Comparison of ENCODE assay signal across 31 cellular contexts in the genomic region with DNA sequence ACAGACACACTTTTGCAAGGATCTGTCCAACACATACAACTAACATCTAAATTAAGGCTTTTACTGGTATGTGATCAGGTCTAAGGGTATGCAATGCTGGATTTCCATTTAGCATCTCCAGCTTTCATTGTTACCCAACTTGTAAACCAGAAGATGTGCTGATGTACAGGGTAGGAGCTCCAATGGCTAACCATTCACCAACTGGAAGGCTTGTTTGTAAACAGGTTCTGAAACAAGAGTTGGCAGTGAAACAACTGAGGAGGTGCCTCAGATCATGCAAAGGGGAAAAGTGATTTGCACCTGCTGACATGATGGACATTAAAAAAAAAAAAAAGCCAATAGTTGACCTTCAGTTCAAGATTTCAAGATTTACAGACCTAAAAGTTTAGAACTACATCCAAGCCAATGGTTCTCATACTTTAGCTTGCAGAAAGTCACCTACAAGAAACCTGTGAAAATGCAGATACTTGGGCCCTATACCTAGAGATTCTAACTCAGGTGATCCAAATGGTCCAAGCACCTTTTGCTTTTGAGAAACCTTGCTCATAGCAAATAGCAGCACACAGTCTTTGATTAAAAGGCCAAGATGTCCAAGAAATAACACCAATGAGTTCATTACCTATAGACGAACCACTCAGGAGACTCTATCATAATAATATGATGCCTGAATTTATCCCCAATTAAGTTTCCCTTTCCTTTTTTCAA.
"Had no signal": no experiment of that assay in that cellular context is flagged by ENCODE, and none has a peak within 500 bp of the region (broad histone marks: within the 10 kb centered on the region; RNA-seq: fewer than 3 reads in every experiment).

No MANE protein-coding gene starts in this region.

- ATAC-seq: natural killer cell; psoas muscle; right cardiac atrium; sciatic nerve; stimulated activated memory B cell treated with anti-CD40 and anti-IgM and Interleukin-4, amounts not matched to agents 10 μg/mL and 1 μg/mL and 100 μg/mL, for 72 hours; stimulated activated naive CD8-positive, alpha-beta T cell treated with anti-CD3 and anti-CD28 coated beads, Interleukin-15, amount 100 ng/mL, for 72 hours; stimulated activated naive CD8-positive, alpha-beta T cell treated with anti-CD3 and anti-CD28 coated beads, Interleukin-15, Interleukin-2, amounts not matched to agents 100 U/mL and 50 U/mL, for 24 hours; upper lobe of right lung had no signal

- H2AFZ ChIP-seq: neural progenitor cell, parathyroid adenoma had no signal

- DNase-seq: natural killer cell; occipital lobe; ovary; posterior cingulate gyrus; psoas muscle; right cardiac atrium; spleen; stimulated activated CD4-positive, alpha-beta T cell treated with anti-CD3 and anti-CD28 coated beads, Interleukin-12 subunit alpha, Interleukin-12 subunit beta, amount 100 ng/mL, for 4 hours; stimulated activated CD4-positive, alpha-beta T cell treated with anti-CD3 and anti-CD28 coated beads, Interleukin-1b, Interleukin-23, amount 100 ng/mL, for 48 hours; stimulated activated CD4-positive, alpha-beta T cell treated with anti-CD3 and anti-CD28 coated beads, Interleukin-4, amount 100 ng/mL, for 1 hour; stimulated activated CD4-positive, alpha-beta T cell treated with anti-CD3 and anti-CD28 coated beads, Interleukin-4, amount 100 ng/mL, for 4 hours; stimulated activated CD8-positive, alpha-beta memory T cell treated with anti-CD3 and anti-CD28 coated beads, Interleukin-4, amount 100 ng/mL, for 48 hours; stimulated activated naive CD4-positive, alpha-beta T cell; stimulated activated naive CD8-positive, alpha-beta T cell treated with anti-CD3 and anti-CD28 coated beads, Interleukin-15, amount 100 ng/mL, for 72 hours; stimulated activated naive CD8-positive, alpha-beta T cell treated with anti-CD3 and anti-CD28 coated beads, Interleukin-15, Interleukin-2, amounts not matched to agents 100 U/mL and 50 U/mL, for 24 hours; substantia nigra; testis; tibial artery; transverse colon; upper lobe of right lung; uterus had no signal

- H3K4me3 ChIP-seq: neural progenitor cell, ovary, psoas muscle, skin epidermis, smooth muscle cell, spleen, suprapubic skin, testis, tibial artery, transverse colon, upper lobe of right lung, uterus had no signal

- H3K4me1 ChIP-seq: parathyroid adenoma, testis, upper lobe of right lung, uterus had no signal

- H3K27me3 Mint-ChIP-seq: progenitor cell of endocrine pancreas; stimulated activated memory B cell treated with anti-CD40 and anti-IgM and Interleukin-4, amounts not matched to agents 10 μg/mL and 1 μg/mL and 100 μg/mL, for 72 hours; stimulated activated naive CD8-positive, alpha-beta T cell treated with anti-CD3 and anti-CD28 coated beads, Interleukin-15, amount 100 ng/mL, for 72 hours; type B pancreatic cell had no signal

- H3K79me2 ChIP-seq: parathyroid adenoma had no signal

- H3K36me3 ChIP-seq: neural progenitor cell, ovary, uterus had no signal

- H3K4me2 ChIP-seq: neural progenitor cell, smooth muscle cell had no signal

- H3K4me1 Mint-ChIP-seq: natural killer cell, nephron had no signal

- H3K9me3 Mint-ChIP-seq: natural killer cell; nephron; neural progenitor cell; stimulated activated memory B cell treated with anti-CD40 and anti-IgM and Interleukin-4, amounts not matched to agents 10 μg/mL and 1 μg/mL and 100 μg/mL, for 72 hours; stimulated activated naive CD8-positive, alpha-beta T cell treated with anti-CD3 and anti-CD28 coated beads, Interleukin-15, amount 100 ng/mL, for 72 hours; type B pancreatic cell had no signal

- H3K36me3 Mint-ChIP-seq: natural killer cell had no signal

- H3K9me3 ChIP-seq: ovary, psoas muscle, spleen, suprapubic skin, testis, tibial artery, transverse colon, upper lobe of right lung, uterus had no signal

- H3K27me3 ChIP-seq: neural progenitor cell, ovary, spleen, suprapubic skin, testis, tibial artery, transverse colon, upper lobe of right lung, uterus had no signal

- H3K27ac Mint-ChIP-seq: natural killer cell; nephron; neural progenitor cell; stimulated activated memory B cell treated with anti-CD40 and anti-IgM and Interleukin-4, amounts not matched to agents 10 μg/mL and 1 μg/mL and 100 μg/mL, for 72 hours; stimulated activated naive CD8-positive, alpha-beta T cell treated with anti-CD3 and anti-CD28 coated beads, Interleukin-15, amount 100 ng/mL, for 72 hours; type B pancreatic cell had no signal

- H3K9ac ChIP-seq: neural progenitor cell, parathyroid adenoma had no signal

- H3K4me3 Mint-ChIP-seq: natural killer cell; nephron; neural progenitor cell; stimulated activated memory B cell treated with anti-CD40 and anti-IgM and Interleukin-4, amounts not matched to agents 10 μg/mL and 1 μg/mL and 100 μg/mL, for 72 hours; stimulated activated naive CD8-positive, alpha-beta T cell treated with anti-CD3 and anti-CD28 coated beads, Interleukin-15, amount 100 ng/mL, for 72 hours; type B pancreatic cell had no signal

- H3K27ac ChIP-seq: neural progenitor cell, ovary, parathyroid adenoma, psoas muscle, skin epidermis, spleen, suprapubic skin, testis, tibial artery, transverse colon, upper lobe of right lung, uterus had no signal
